Comparison of ENCODE assay signal across 15 cellular contexts in the genomic region with DNA sequence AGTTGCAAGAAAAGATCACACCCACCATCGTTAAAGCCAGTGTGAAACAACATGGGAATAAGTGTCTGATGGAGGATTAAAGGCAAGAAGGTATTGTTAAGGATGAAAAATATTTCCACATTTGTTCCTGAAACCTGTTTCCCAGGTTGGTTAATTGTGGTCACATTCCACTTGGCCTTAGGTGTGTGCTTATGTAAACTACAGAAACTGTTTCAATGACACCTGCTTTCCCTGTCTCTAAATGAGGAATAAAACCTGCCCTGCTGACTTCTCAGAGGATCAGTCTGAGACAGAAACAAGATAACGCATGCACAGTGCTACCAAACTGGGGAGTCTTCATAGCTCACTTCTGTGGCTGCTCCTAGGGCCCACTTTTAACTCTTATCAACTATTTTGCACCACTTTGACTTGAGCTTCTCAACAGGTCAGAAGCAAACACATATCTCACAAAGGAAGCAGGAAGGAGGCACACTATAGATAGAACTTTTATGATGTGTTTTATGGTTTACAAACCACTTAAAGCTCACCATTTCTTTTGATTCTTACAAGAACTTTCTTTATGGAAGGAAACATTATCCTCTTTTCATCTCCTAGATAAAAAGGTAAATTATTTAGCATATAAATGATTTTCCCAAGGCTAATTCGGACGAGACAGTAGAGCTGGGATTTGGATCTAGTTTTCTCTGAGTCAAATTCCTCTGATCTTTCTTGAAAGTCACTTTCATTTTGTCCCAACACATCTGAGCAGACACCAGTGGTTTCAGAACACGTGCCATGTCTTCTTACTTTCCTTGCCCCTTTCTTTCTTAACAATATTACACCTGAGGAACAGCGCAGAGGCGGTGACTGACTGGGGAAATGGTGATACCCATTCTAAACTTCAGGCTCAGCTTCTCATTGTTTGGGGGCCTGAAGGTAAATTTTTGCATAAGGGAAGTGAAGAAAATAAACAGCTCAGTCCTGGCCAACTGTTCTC. TPM values are rescaled to one million over a fixed set of nuclear protein-coding genes. Genes with fewer than 3 reads are reported as not detected.
DNase-seq lines count a peak whose midpoint lies in the region; ATAC-seq, FAIRE-seq and TF ChIP-seq lines count a peak whose summit lies in the region.
"Had no signal": no experiment of that assay in that cellular context is flagged by ENCODE, and none has a peak within 500 bp of the region (broad histone marks: within the 10 kb centered on the region; RNA-seq: fewer than 3 reads in every experiment).

No MANE protein-coding gene starts in this region.

- no peak for FAIRE-seq in HTR-8/SVneo (lab: Jason Lieb, UNC)
- FAIRE-seq: astrocyte, GM12891, H54 had no signal

- peak overlapping the region; percentile 7 for H3K4me3 Mint-ChIP-seq in activated CD4-positive, alpha-beta T cell treated with anti-CD3 and anti-CD28 coated beads, Interleukin-2, amount 10 ng/mL, durations not matched to agents 24 days and 14 days
- peak overlapping the region; percentile 40 to 83 (median 70) for H3K4me3 Mint-ChIP-seq in naive thymus-derived CD8-positive, alpha-beta T cell
- H3K4me3 Mint-ChIP-seq in CD14-positive monocyte: no peak overlapping the region
- H3K4me3 Mint-ChIP-seq: memory B cell had no signal

- peak overlapping the region; percentile 3 to 68 (median 58) for H3K27ac ChIP-seq in body of pancreas
- H3K27ac ChIP-seq: ovary had no signal

- intact Hi-C loops in activated CD4-positive, alpha-beta T cell treated with anti-CD3 and anti-CD28 coated beads, Interleukin-2, amount 10 ng/mL, durations not matched to agents 24 days and 14 days (cut with micrococcal nuclease): no loop called here
- intact Hi-C loops in body of pancreas (cut with DNase I): no loop called here
- intact Hi-C loops in CD14-positive monocyte (cut with micrococcal nuclease): no loop called here

- no peaks in the 10 kb centered on the region for H3K9me3 ChIP-seq in body of pancreas
- H3K9me3 ChIP-seq: ovary had no signal

- ATAC-seq in body of pancreas: peak; percentile 77
- peak; percentile 80 to 84 for ATAC-seq in naive thymus-derived CD8-positive, alpha-beta T cell

- no peak overlapping the region for H3K27ac Mint-ChIP-seq in activated CD4-positive, alpha-beta T cell treated with anti-CD3 and anti-CD28 coated beads, Interleukin-2, amount 10 ng/mL, durations not matched to agents 24 days and 14 days
- H3K27ac Mint-ChIP-seq in naive thymus-derived CD8-positive, alpha-beta T cell: peak overlapping the region; percentile 69 to 91 (median 86)
- no peak overlapping the region for H3K27ac Mint-ChIP-seq in CD14-positive monocyte
- H3K27ac Mint-ChIP-seq: memory B cell had no signal

- no peaks in the 10 kb centered on the region for H3K27me3 ChIP-seq in body of pancreas
- H3K27me3 ChIP-seq: ovary had no signal

- H3K36me3 ChIP-seq in body of pancreas (replicated peaks in 1 of 2; ENCODE audit: insufficient read depth in 1 of 2, low read depth in 2 of 2): no peaks in the 10 kb centered on the region
- H3K36me3 ChIP-seq: ovary had no signal

- H3K36me3 Mint-ChIP-seq in activated CD4-positive, alpha-beta T cell treated with anti-CD3 and anti-CD28 coated beads, Interleukin-2, amount 10 ng/mL, durations not matched to agents 24 days and 14 days (ENCODE audit: low read depth): no peaks in the 10 kb centered on the region
- peaks cover 0 to 21% (median 14%) of the 10 kb centered on the region in 3 donors for H3K36me3 Mint-ChIP-seq in naive thymus-derived CD8-positive, alpha-beta T cell
- no peaks in the 10 kb centered on the region for H3K36me3 Mint-ChIP-seq in CD14-positive monocyte
- H3K36me3 Mint-ChIP-seq: memory B cell had no signal

- peaks cover 20% of the 10 kb centered on the region for H3K4me1 ChIP-seq in body of pancreas

- no peaks in the 10 kb centered on the region for H3K27me3 Mint-ChIP-seq in activated CD4-positive, alpha-beta T cell treated with anti-CD3 and anti-CD28 coated beads, Interleukin-2, amount 10 ng/mL, durations not matched to agents 24 days and 14 days
- H3K27me3 Mint-ChIP-seq in naive thymus-derived CD8-positive, alpha-beta T cell: peaks cover 0 to 1% (median 0%) of the 10 kb centered on the region in 5 donors
- H3K27me3 Mint-ChIP-seq in CD14-positive monocyte (ENCODE audit: low read depth in 3 of 3): peaks cover 0 to 3% (median 1%) of the 10 kb centered on the region in 3 donors

- DNase-seq in activated CD4-positive, alpha-beta T cell treated with anti-CD3 and anti-CD28 coated beads, Interleukin-2, amount 10 ng/mL, durations not matched to agents 24 days and 14 days: no peak
- no peak for DNase-seq in activated CD4-positive, alpha-beta T cell treated with anti-CD3 and anti-CD28 coated beads, Interleukin-2, amount 50 U/mL, for 1 hour
- DNase-seq in NCI-H2107 (lab: John Stamatoyannopoulos, UW): peak; percentile 43
- DNase-seq in body of pancreas: peak in 1 of 4 donors; percentile 33
- DNase-seq in naive thymus-derived CD8-positive, alpha-beta T cell: peak in 3 of 10 donors; percentile 22 to 48 (median 47)
- no peak for DNase-seq in Kasumi-1 (lab: John Stamatoyannopoulos, UW)
- no peak for DNase-seq in CD14-positive monocyte (ENCODE audit: low spot score)
- no peak for DNase-seq in HTR-8/SVneo (ENCODE audit: insufficient read length, low spot score)
- DNase-seq: DND-41, NCI-H1092 treated with DMSO at 0.1 percent for 48 hours, ovary had no signal

- H3K9me3 Mint-ChIP-seq in activated CD4-positive, alpha-beta T cell treated with anti-CD3 and anti-CD28 coated beads, Interleukin-2, amount 10 ng/mL, durations not matched to agents 24 days and 14 days: peaks cover 6% of the 10 kb centered on the region
- H3K9me3 Mint-ChIP-seq in naive thymus-derived CD8-positive, alpha-beta T cell: peaks cover 0 to 28% (median 14%) of the 10 kb centered on the region in 9 donors
- H3K9me3 Mint-ChIP-seq in CD14-positive monocyte: peaks cover 11 to 20% (median 16%) of the 10 kb centered on the region in 7 donors

- H3K4me3 ChIP-seq in body of pancreas: no peak overlapping the region
- H3K4me3 ChIP-seq: ovary had no signal

- TF ChIP-seq POLR2A in body of pancreas (IDR thresholded peaks at IDR 0.05): no peak

- H3K4me1 Mint-ChIP-seq in activated CD4-positive, alpha-beta T cell treated with anti-CD3 and anti-CD28 coated beads, Interleukin-2, amount 10 ng/mL, durations not matched to agents 24 days and 14 days: peaks cover 7% of the 10 kb centered on the region
- H3K4me1 Mint-ChIP-seq in naive thymus-derived CD8-positive, alpha-beta T cell: peaks cover 10 to 33% (median 24%) of the 10 kb centered on the region in 4 donors
- no peaks in the 10 kb centered on the region for H3K4me1 Mint-ChIP-seq in CD14-positive monocyte
- H3K4me1 Mint-ChIP-seq: memory B cell had no signal

- POLR2A ChIA-PET in naive thymus-derived CD8-positive, alpha-beta T cell (lab: Charles Lee): interaction anchor here (1.6 kb wide), 1 partner anchor 33 kb away, joined by 7 read pairs; the partner anchor contains the start of gene CYP2J2

- WGBS in body of pancreas, 2 donors: 73 to 75% methylated on average over 7 of the region's 7 CpGs

- no peak for TF ChIP-seq CTCF in body of pancreas (IDR thresholded peaks at IDR 0.05)
- no peak for TF ChIP-seq CTCF in CD14-positive monocyte (IDR thresholded peaks at IDR 0.05)

RNA-seq across cellular contexts. Expression of gene CYP2J2, which starts 33.4 kb away (rescaled TPM):
- total RNA-seq in activated CD4-positive, alpha-beta T cell treated with anti-CD3 and anti-CD28 coated beads, Interleukin-2, amount 10 ng/mL, durations not matched to agents 24 days and 14 days: 0.49 and 0.78 TPM in 2 replicates
- total RNA-seq in body of pancreas: 1 to 10 TPM; 2.3 to 4.9 TPM
- 1 to 10 TPM; 2.0 to 2.8 TPM for total RNA-seq in naive thymus-derived CD8-positive, alpha-beta T cell
- polyA plus RNA-seq in naive thymus-derived CD8-positive, alpha-beta T cell: 1 to 10 TPM; 3.2 to 5.0 (median 3.6) TPM
- polyA plus RNA-seq in CD14-positive monocyte: not detected

Comparison
In these comparisons a context has a peak if more than half of its experiments do, and no peak if none do; other contexts are left out.
1. H3K27ac Mint-ChIP-seq: peak in naive thymus-derived CD8-positive, alpha-beta T cell (10 of 10); none in activated CD4-positive, alpha-beta T cell treated with anti-CD3 and anti-CD28 coated beads, Interleukin-2, amount 10 ng/mL, durations not matched to agents 24 days and 14 days (single experiment) and CD14-positive monocyte (0 of 7).
2. H3K4me3 Mint-ChIP-seq: peak in activated CD4-positive, alpha-beta T cell treated with anti-CD3 and anti-CD28 coated beads, Interleukin-2, amount 10 ng/mL, durations not matched to agents 24 days and 14 days (single experiment) and naive thymus-derived CD8-positive, alpha-beta T cell (10 of 10); none in CD14-positive monocyte (0 of 2).